8 cellular contexts compared by ENCODE assay signal in the genomic region with DNA sequence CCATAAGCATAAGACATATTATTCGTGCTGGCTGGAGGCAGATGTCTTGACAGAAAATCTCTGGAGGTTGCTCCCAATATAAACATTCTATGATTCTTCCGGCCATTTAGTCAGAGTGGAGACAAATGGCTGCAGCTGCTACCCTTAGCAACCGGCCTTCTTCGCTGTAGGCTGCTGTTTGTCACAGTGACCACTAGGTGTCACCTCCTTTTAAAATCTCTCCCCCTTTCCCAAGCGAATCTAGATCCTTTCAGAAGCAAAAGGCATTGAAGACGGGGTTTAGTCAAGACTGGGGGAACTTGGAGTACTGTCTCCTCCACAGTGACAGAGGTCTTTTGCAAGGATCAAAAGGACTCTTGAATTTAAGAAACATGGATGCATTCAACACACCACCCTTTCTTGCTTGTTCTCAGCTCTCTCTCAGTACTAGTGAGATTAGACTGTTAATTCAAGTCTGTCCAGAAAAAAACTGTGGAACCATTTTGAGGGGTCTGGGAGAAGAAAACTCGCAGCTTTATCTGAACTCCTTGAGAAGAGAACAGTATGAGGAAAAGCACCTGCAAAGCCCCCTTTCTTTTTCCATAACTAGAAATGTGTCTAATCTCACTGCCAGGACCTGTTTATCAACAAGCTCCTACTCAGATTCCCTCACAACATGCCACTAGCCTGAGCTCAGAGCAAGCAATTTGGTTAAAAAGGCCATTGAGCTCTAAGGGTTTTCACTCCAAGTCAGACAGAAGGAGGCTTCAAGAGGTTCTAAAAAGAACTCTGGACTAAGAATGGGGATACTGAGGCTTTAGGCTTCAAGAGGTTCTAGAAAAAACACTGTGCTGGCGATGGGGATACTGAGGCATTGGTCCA.
A peak's percentile ranks its signal among the peaks of the same experiment; 100 is the strongest.
DNase-seq lines count a peak whose midpoint lies in the region; ATAC-seq, FAIRE-seq and TF ChIP-seq lines count a peak whose summit lies in the region.

No MANE protein-coding gene starts in this region.

- H3K27me3 ChIP-seq in heart right ventricle: peaks cover 0 to 29% (median 4%) of the 10 kb centered on the region in 7 donors
- H3K27me3 ChIP-seq in prostate gland (replicated peaks; ENCODE audit: insufficient read depth): no peaks in the 10 kb centered on the region

- H3K27ac ChIP-seq in heart right ventricle (no peak overlapping the region), prostate gland (no peak overlapping the region)

- H3K36me3 ChIP-seq in heart right ventricle (no peaks in the 10 kb centered on the region), prostate gland (no peaks in the 10 kb centered on the region)

- H3K4me1 ChIP-seq in heart right ventricle (peaks cover 0 to 7% (median 0%) of the 10 kb centered on the region in 9 donors), prostate gland (replicated peaks) (no peaks in the 10 kb centered on the region)

- WGBS in heart right ventricle, 2 donors: 16% methylated on average over 8 of the region's 8 CpGs
- WGBS in prostate gland: 20% methylated on average over 8 of the region's 8 CpGs

- intact Hi-C loops in heart right ventricle (cut with DNase I): loop anchor here in 8 of 10 donors (2.0 to 10.0 kb wide), 7 partner anchors 535 to 555 kb away; no protein-coding TSS in a partner anchor
- intact Hi-C loops in prostate gland (cut with DNase I): loop anchor here (5.0 kb wide), 1 partner anchor 555 kb away; no protein-coding TSS in a partner anchor

- TF ChIP-seq POLR2A in prostate gland (IDR thresholded peaks at IDR 0.05): no peak

- TF ChIP-seq CTCF in heart right ventricle (IDR thresholded peaks at IDR 0.05) (peak; percentile 70 to 91 (median 88)), prostate gland (IDR thresholded peaks at IDR 0.05) (peak; percentile 20 to 73 (median 66))

- FAIRE-seq in HTR-8/SVneo (lab: Jason Lieb, UNC): peak; percentile 72

- H3K9me3 ChIP-seq in heart right ventricle (no peaks in the 10 kb centered on the region), prostate gland (no peaks in the 10 kb centered on the region)

- peak; percentile 98 for DNase-seq in DMS153 treated with DMSO at 0.1 percent for 48 hours (lab: John Stamatoyannopoulos, UW; ENCODE audit: unreplicated experiment)
- peak; percentile 58 for DNase-seq in HTR-8/SVneo (ENCODE audit: insufficient read length, low spot score)
- DNase-seq in NCI-H82 treated with DMSO at 0.1 percent for 48 hours (lab: John Stamatoyannopoulos, UW; ENCODE audit: unreplicated experiment): peak; percentile 73
- peak; percentile 12 for DNase-seq in activated naive CD4-positive, alpha-beta T cell treated with anti-CD3 and anti-CD28 coated beads, Interleukin-2, amount 50 U/mL, for 16 hours
- DNase-seq in heart right ventricle: peak in 1 of 2 donors; percentile 42
- DNase-seq in prostate gland (ENCODE audit: low spot score): peak; percentile 21
- DNase-seq in activated effector memory CD4-positive, alpha-beta T cell treated with Interleukin-2 at 50 U/mL for 16 hours: no peak

- ATAC-seq in GM21423 (IDR thresholded peaks at IDR 0.05; ENCODE audit: unreplicated experiment) (peak; percentile 87), heart right ventricle (peak; percentile 70 to 90 (median 84))

- H3K4me3 ChIP-seq in heart right ventricle (no peak overlapping the region), prostate gland (no peak overlapping the region)
